In genomic region chr20:18157102-18157501, GRCh38 we compare ENCODE assay signal across 32 cellular contexts.
"Had no signal": no experiment of that assay in that cellular context is flagged by ENCODE, and none has a peak within 500 bp of the region (broad histone marks: within the 10 kb centered on the region; RNA-seq: fewer than 3 reads in every experiment).

No MANE protein-coding gene starts in this region.

- H3K4me1 ChIP-seq: ascending aorta, breast epithelium had no signal

- H3K4me1 Mint-ChIP-seq: activated B cell treated with CpG ODN at 0.5 μM for 24 hours; activated naive CD4-positive, alpha-beta T cell treated with anti-CD3 and anti-CD28 coated beads, Interleukin-2, amount 10 ng/mL, durations not matched to agents 7 days and 5 days; activated naive CD8-positive, alpha-beta T cell treated with anti-CD3 and anti-CD28 coated beads, Interleukin-2, amount 10 ng/mL, durations not matched to agents 7 days and 5 days; brain had no signal

- H3K27ac Mint-ChIP-seq: activated B cell treated with CpG ODN at 0.5 μM for 24 hours; activated CD8-positive, alpha-beta T cell treated with anti-CD3 and anti-CD28 coated beads for 36 hours; activated naive CD4-positive, alpha-beta T cell treated with anti-CD3 and anti-CD28 coated beads, Interleukin-2, amount 10 ng/mL, durations not matched to agents 7 days and 5 days; activated naive CD4-positive, alpha-beta T cell treated with anti-CD3 and anti-CD28 coated beads, Interleukin-2, amount 50 U/mL, for 72 hours; activated naive CD8-positive, alpha-beta T cell treated with anti-CD3 and anti-CD28 coated beads, Interleukin-2, amount 10 ng/mL, durations not matched to agents 7 days and 5 days; brain; dendritic cell treated with granulocyte-macrophage colony-stimulating factor and Interleukin-4, amounts not matched to agents 40 ng/mL and 50 ng/mL, for 4 days; endodermal cell; T-helper 17 cell; T-helper 2 cell treated with Interferon-gamma antibody and Interleukin-4, amounts not matched to agents 5 μg/mL and 100 μg/mL, for 36 hours had no signal

- H3K27me3 Mint-ChIP-seq: activated B cell treated with CpG ODN at 0.5 μM for 24 hours; activated CD8-positive, alpha-beta T cell treated with anti-CD3 and anti-CD28 coated beads for 36 hours; activated naive CD4-positive, alpha-beta T cell treated with anti-CD3 and anti-CD28 coated beads, Interleukin-2, amount 10 ng/mL, durations not matched to agents 7 days and 5 days; activated naive CD8-positive, alpha-beta T cell treated with anti-CD3 and anti-CD28 coated beads, Interleukin-2, amount 10 ng/mL, durations not matched to agents 7 days and 5 days; brain; dendritic cell treated with granulocyte-macrophage colony-stimulating factor and Interleukin-4, amounts not matched to agents 40 ng/mL and 50 ng/mL, for 4 days; T-helper 17 cell had no signal

- H3K4me3 ChIP-seq: ascending aorta, breast epithelium, cardiac muscle cell, coronary artery, dorsolateral prefrontal cortex had no signal

- ATAC-seq: activated CD4-positive, CD25-positive, alpha-beta regulatory T cell treated with anti-CD3 and anti-CD28 coated beads, Interleukin-2, amount 50 U/mL, for 24 hours; activated CD8-positive, alpha-beta T cell treated with anti-CD3 and anti-CD28 coated beads for 36 hours; activated naive CD4-positive, alpha-beta T cell treated with anti-CD3 and anti-CD28 coated beads, Interleukin-2, amount 50 U/mL, for 72 hours; activated T-cell treated with anti-CD3 and anti-CD28 coated beads, Interleukin-2, amount 50 U/mL, for 4 hours; esophagus mucosa; T-helper 17 cell had no signal

- DNase-seq: activated B cell treated with CpG ODN at 0.5 μM for 24 hours; activated CD4-positive, alpha-beta T cell treated with anti-CD3 and anti-CD28 coated beads for 48 hours; activated CD4-positive, alpha-beta T cell treated with anti-CD3 and anti-CD28 coated beads, Interleukin-2, amount 50 U/mL, for 1 hour; activated CD4-positive, alpha-beta T cell treated with anti-CD3 and anti-CD28 coated beads, Interleukin-2, amount 50 U/mL, for 48 hours; activated CD8-positive, alpha-beta memory T cell treated with anti-CD3 and anti-CD28 coated beads for 24 hours; activated CD8-positive, alpha-beta T cell treated with anti-CD3 and anti-CD28 coated beads for 36 hours; activated gamma-delta T cell; activated naive CD4-positive, alpha-beta T cell; activated naive CD4-positive, alpha-beta T cell treated with anti-CD3 and anti-CD28 coated beads, Interleukin-2, amount 10 ng/mL, durations not matched to agents 7 days and 5 days; activated naive CD8-positive, alpha-beta T cell treated with anti-CD3 and anti-CD28 coated beads, Interleukin-2, amount 10 ng/mL, durations not matched to agents 7 days and 5 days; activated T-cell treated with anti-CD3 and anti-CD28 coated beads, Interleukin-2, amount 50 U/mL, for 4 hours; central memory CD4-positive, alpha-beta T cell; cerebellar nuclear complex; dorsolateral prefrontal cortex; effector memory CD4-positive, alpha-beta T cell; endodermal cell; foreskin fibroblast; head of caudate nucleus; T-helper 1 cell; T-helper 17 cell; T1000; WERI-Rb-1 had no signal

- H3K4me3 Mint-ChIP-seq: activated B cell treated with CpG ODN at 0.5 μM for 24 hours; activated CD8-positive, alpha-beta T cell treated with anti-CD3 and anti-CD28 coated beads for 36 hours; activated naive CD4-positive, alpha-beta T cell treated with anti-CD3 and anti-CD28 coated beads, Interleukin-2, amount 10 ng/mL, durations not matched to agents 7 days and 5 days; activated naive CD8-positive, alpha-beta T cell treated with anti-CD3 and anti-CD28 coated beads, Interleukin-2, amount 10 ng/mL, durations not matched to agents 7 days and 5 days; activated T-cell treated with anti-CD3 and anti-CD28 coated beads, Interleukin-2, amount 50 U/mL, for 4 hours; brain; dendritic cell treated with granulocyte-macrophage colony-stimulating factor and Interleukin-4, amounts not matched to agents 40 ng/mL and 50 ng/mL, for 4 days; endodermal cell; T-helper 17 cell; T-helper 2 cell treated with Interferon-gamma antibody and Interleukin-4, amounts not matched to agents 5 μg/mL and 100 μg/mL, for 36 hours had no signal

- H3K9me3 ChIP-seq: ascending aorta, breast epithelium had no signal

- H3K9me3 Mint-ChIP-seq: activated B cell treated with CpG ODN at 0.5 μM for 24 hours; activated CD8-positive, alpha-beta T cell treated with anti-CD3 and anti-CD28 coated beads for 36 hours; activated naive CD4-positive, alpha-beta T cell treated with anti-CD3 and anti-CD28 coated beads, Interleukin-2, amount 10 ng/mL, durations not matched to agents 7 days and 5 days; activated naive CD4-positive, alpha-beta T cell treated with anti-CD3 and anti-CD28 coated beads, Interleukin-2, amount 50 U/mL, for 72 hours; activated naive CD8-positive, alpha-beta T cell treated with anti-CD3 and anti-CD28 coated beads, Interleukin-2, amount 10 ng/mL, durations not matched to agents 7 days and 5 days; activated T-cell treated with anti-CD3 and anti-CD28 coated beads, Interleukin-2, amount 50 U/mL, for 4 hours; brain; dendritic cell treated with granulocyte-macrophage colony-stimulating factor and Interleukin-4, amounts not matched to agents 40 ng/mL and 50 ng/mL, for 4 days; endodermal cell; T-helper 2 cell treated with Interferon-gamma antibody and Interleukin-4, amounts not matched to agents 5 μg/mL and 100 μg/mL, for 36 hours had no signal

- H3K27me3 ChIP-seq: ascending aorta, breast epithelium, cardiac muscle cell, dorsolateral prefrontal cortex had no signal

- H3K27ac ChIP-seq: ascending aorta, breast epithelium, cardiac muscle cell, coronary artery, dorsolateral prefrontal cortex, WERI-Rb-1 had no signal

- H3K36me3 ChIP-seq: breast epithelium had no signal
